8 cellular contexts compared by ENCODE assay signal in genomic region chr17:28598799-28599310, GRCh38. TPM values are rescaled to one million over a fixed set of nuclear protein-coding genes. Genes with fewer than 3 reads are reported as not detected.
A peak's percentile ranks its signal among the peaks of the same experiment; 100 is the strongest.
DNase-seq lines count a peak whose midpoint lies in the region; ATAC-seq, FAIRE-seq and TF ChIP-seq lines count a peak whose summit lies in the region.

A gene with protein sequence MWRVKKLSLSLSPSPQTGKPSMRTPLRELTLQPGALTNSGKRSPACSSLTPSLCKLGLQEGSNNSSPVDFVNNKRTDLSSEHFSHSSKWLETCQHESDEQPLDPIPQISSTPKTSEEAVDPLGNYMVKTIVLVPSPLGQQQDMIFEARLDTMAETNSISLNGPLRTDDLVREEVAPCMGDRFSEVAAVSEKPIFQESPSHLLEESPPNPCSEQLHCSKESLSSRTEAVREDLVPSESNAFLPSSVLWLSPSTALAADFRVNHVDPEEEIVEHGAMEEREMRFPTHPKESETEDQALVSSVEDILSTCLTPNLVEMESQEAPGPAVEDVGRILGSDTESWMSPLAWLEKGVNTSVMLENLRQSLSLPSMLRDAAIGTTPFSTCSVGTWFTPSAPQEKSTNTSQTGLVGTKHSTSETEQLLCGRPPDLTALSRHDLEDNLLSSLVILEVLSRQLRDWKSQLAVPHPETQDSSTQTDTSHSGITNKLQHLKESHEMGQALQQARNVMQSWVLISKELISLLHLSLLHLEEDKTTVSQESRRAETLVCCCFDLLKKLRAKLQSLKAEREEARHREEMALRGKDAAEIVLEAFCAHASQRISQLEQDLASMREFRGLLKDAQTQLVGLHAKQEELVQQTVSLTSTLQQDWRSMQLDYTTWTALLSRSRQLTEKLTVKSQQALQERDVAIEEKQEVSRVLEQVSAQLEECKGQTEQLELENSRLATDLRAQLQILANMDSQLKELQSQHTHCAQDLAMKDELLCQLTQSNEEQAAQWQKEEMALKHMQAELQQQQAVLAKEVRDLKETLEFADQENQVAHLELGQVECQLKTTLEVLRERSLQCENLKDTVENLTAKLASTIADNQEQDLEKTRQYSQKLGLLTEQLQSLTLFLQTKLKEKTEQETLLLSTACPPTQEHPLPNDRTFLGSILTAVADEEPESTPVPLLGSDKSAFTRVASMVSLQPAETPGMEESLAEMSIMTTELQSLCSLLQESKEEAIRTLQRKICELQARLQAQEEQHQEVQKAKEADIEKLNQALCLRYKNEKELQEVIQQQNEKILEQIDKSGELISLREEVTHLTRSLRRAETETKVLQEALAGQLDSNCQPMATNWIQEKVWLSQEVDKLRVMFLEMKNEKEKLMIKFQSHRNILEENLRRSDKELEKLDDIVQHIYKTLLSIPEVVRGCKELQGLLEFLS (minus strand): TSS chr17:28599025. CDS start chr17:28598946, 79 bp downstream.

- H3K9me3 Mint-ChIP-seq in T-cell: no peaks in the 10 kb centered on the region

- peak within 1 kb of the TSS; percentile 49 for H2BK120ac ChIP-seq in trophoblast cell (ENCODE audit: insufficient read depth, low read length, poor library complexity)

- H3K4me1 Mint-ChIP-seq in T-cell: peaks cover 20 to 26% (median 22%) of the 10 kb centered on the region in 3 donors

- peak within 1 kb of the TSS; percentile 66 for H3K9ac ChIP-seq in trophoblast cell (ENCODE audit: low read length)

- peak within 1 kb of the TSS; percentile 65 for H4K91ac ChIP-seq in trophoblast cell (ENCODE audit: low read depth, low read length)

- H3K18ac ChIP-seq in trophoblast cell (ENCODE audit: low read length): peak within 1 kb of the TSS; percentile 58

- peak within 1 kb of the TSS; percentile 86 to 94 (median 89) for H3K4me3 Mint-ChIP-seq in T-cell

- peak; percentile 90 for FAIRE-seq in GM12891 (lab: Jason Lieb, UNC)

- peak; percentile 95 for DNase-seq in GM12891 (ENCODE audit: insufficient read length, low spot score)
- peak; percentile 92 for DNase-seq in NCI-H1436 treated with DMSO at 0.1 percent for 48 hours (lab: John Stamatoyannopoulos, UW)
- DNase-seq in T-cell: peak; percentile 84 to 96 (median 93)
- DNase-seq in cardiac septum (ENCODE audit: low spot score): peak; percentile 97
- DNase-seq in trophoblast cell: peak; percentile 93 to 95
- DNase-seq in transverse colon: peak; percentile 96

- WGBS in adipose tissue, 3 donors: 0 to 1% (median 0%) methylated on average over 44 of the region's 44 CpGs
- no CpG with 5 or more reads among the region's 44 CpGs for WGBS in trophoblast cell (ENCODE audit: extremely low coverage, insufficient coverage, insufficient read length)
- 0% methylated on average over 15 of the region's 44 CpGs; no CpG with 5 or more reads in 1 of the 2 donors for WGBS in transverse colon (ENCODE audit: low coverage in 1 of 2), 2 donors

- peak within 1 kb of the TSS; percentile 47 for H3K4ac ChIP-seq in trophoblast cell (ENCODE audit: low read depth, low read length)

- H3K4me1 ChIP-seq in trophoblast cell (ENCODE audit: control insufficient read depth in 1 of 2, insufficient read depth in 2 of 2, low read length in 2 of 2) (peaks cover 0 to 12% of the 10 kb centered on the region in 2 experiments), transverse colon (peaks cover 0 to 20% (median 18%) of the 10 kb centered on the region in 4 donors)

- no peaks in the 10 kb centered on the region for H3K27me3 Mint-ChIP-seq in T-cell

- intact Hi-C loops in cardiac septum (cut with DNase I) (no loop called here), transverse colon (cut with DNase I; ENCODE audit: low total_unique reads) (no loop called here)

- peak within 1 kb of the TSS; percentile 77 for H3K4me3 ChIP-seq in trophoblast cell (ENCODE audit: low read depth, low read length)
- H3K4me3 ChIP-seq in transverse colon: peak within 1 kb of the TSS; percentile 43 to 63 (median 52)

- H3K14ac ChIP-seq in trophoblast cell (ENCODE audit: low read length): peak within 1 kb of the TSS; percentile 47

- POLR2A ChIA-PET in T-cell (lab: Charles Lee): interaction anchor here (0.6 to 1.5 kb wide), 6 partner anchors 22 to 999 kb away, joined by 3 to 15 read pairs (median 5); partner anchors contain the start of genes PIGS (in 2 of the 2), ALDOC (in 1 of the 2) and BLTP2 (in 1 of the 2)

- H3K23ac ChIP-seq in trophoblast cell (ENCODE audit: low read length): no peak within 1 kb of the TSS

- H3K9me3 ChIP-seq in trophoblast cell (ENCODE audit: insufficient read depth, low read depth, low read length) (no peaks in the 10 kb centered on the region), transverse colon (no peaks in the 10 kb centered on the region)

- ATAC-seq in HG02840 (IDR thresholded peaks at IDR 0.05; ENCODE audit: low FRiP score, unreplicated experiment) (peak; percentile 71), T-cell (replicated peaks in 1 of 4) (peak; percentile 94 to 98 (median 95))

- peak within 1 kb of the TSS; percentile 13 for H2BK5ac ChIP-seq in trophoblast cell (ENCODE audit: low read depth, low read length, poor library complexity)

- peak within 1 kb of the TSS; percentile 97 for H3K27ac Mint-ChIP-seq in T-cell

- peak within 1 kb of the TSS; percentile 63 for H3K4me2 ChIP-seq in trophoblast cell (ENCODE audit: low read length)

- H3K36me3 ChIP-seq in trophoblast cell (ENCODE audit: control insufficient read depth in 1 of 2, insufficient read depth in 2 of 2, low read length in 2 of 2): peaks cover 0 to 4% of the 10 kb centered on the region in 2 experiments
- no peaks in the 10 kb centered on the region for H3K36me3 ChIP-seq in transverse colon

- no peaks in the 10 kb centered on the region for H3K27me3 ChIP-seq in trophoblast cell (ENCODE audit: insufficient read depth, low read length)
- H3K27me3 ChIP-seq in transverse colon: no peaks in the 10 kb centered on the region

- no peak within 1 kb of the TSS for H2BK12ac ChIP-seq in trophoblast cell (ENCODE audit: low read length)

- H3K79me2 ChIP-seq in trophoblast cell (ENCODE audit: control insufficient read depth, insufficient read depth, low read length, poor library complexity): peaks cover 5% of the 10 kb centered on the region

- H2AFZ ChIP-seq in trophoblast cell (ENCODE audit: insufficient read depth, low read length, poor library complexity): peak within 1 kb of the TSS; percentile 90

- peak within 1 kb of the TSS; percentile 63 for H4K8ac ChIP-seq in trophoblast cell (ENCODE audit: low read depth, low read length)

- in situ Hi-C loops in transverse colon (cut with MboI; ENCODE audit: low pct_ligation_motif_present in 1 of 4, low pct_unique_long_range_greater_than_20kb in 1 of 4, low sequenced_read_pairs in 3 of 4): no loop called here

- no peak within 1 kb of the TSS for H2AK5ac ChIP-seq in trophoblast cell (ENCODE audit: low read length)

- H3K36me3 Mint-ChIP-seq in T-cell: no peaks in the 10 kb centered on the region

- peak within 1 kb of the TSS; percentile 71 for H4K12ac ChIP-seq in trophoblast cell (ENCODE audit: low read depth, low read length)

- TF ChIP-seq CTCF in transverse colon (IDR thresholded peaks at IDR 0.05): no peak

- TF ChIP-seq EP300 in transverse colon (IDR thresholded peaks at IDR 0.05; ENCODE audit: low read depth): no peak

- CTCF ChIA-PET in T-cell (lab: Charles Lee): interaction anchor here (0.5 to 2.9 kb wide), 3 partner anchors 14 to 715 kb away, joined by 3 to 9 read pairs (median 5); partner anchors contain the start of genes ALDOC (in 1 of the 2) and RSKR (in 1 of the 2)

- peak; percentile 89 for TF ChIP-seq POLR2A in GM12891 (IDR thresholded peaks at IDR 0.05; ENCODE audit: low read depth, low read length)
- TF ChIP-seq POLR2A in transverse colon (IDR thresholded peaks at IDR 0.05): peak; percentile 95

- H3K79me1 ChIP-seq in trophoblast cell (ENCODE audit: low read length): peaks cover 6% of the 10 kb centered on the region

- H3K27ac ChIP-seq in adipose tissue (ENCODE audit: low read depth, low read length): peak within 1 kb of the TSS; percentile 55
- peak within 1 kb of the TSS; percentile 51 for H3K27ac ChIP-seq in trophoblast cell (ENCODE audit: low read depth, low read length)
- peak within 1 kb of the TSS; percentile 95 to 96 (median 96) for H3K27ac ChIP-seq in transverse colon

TF ChIP-seq in GM12891, 5 proteins besides CTCF, POLR2A, EP300 and RAD21:
- TF ChIP-seq POLR2AphosphoS5 (IDR thresholded peaks at IDR 0.05; ENCODE audit: low read depth, low read length) (peak; percentile 89), TAF1 (IDR thresholded peaks at IDR 0.05; ENCODE audit: low read depth, low read length) (peak; percentile 78), PAX5 (IDR thresholded peaks at IDR 0.05; ENCODE audit: insufficient read depth, low read length, severe bottlenecking) (no peak), SPI1 (IDR thresholded peaks at IDR 0.05; ENCODE audit: low read depth, low read length) (no peak), POU2F2 (IDR thresholded peaks at IDR 0.05; ENCODE audit: low read depth, low read length) (no peak; the same call in 1 of the 2 replicates)

RNA-seq across cellular contexts. Expression of the gene that starts here (rescaled TPM):
- 70.4 TPM for polyA plus RNA-seq in GM12891 (2012; ENCODE audit: low read depth, missing spikeins)
- total RNA-seq in T-cell (10 to 100 TPM in 3 of 5 donors, 1 to 10 TPM in 2; 7.7 to 26.5 (median 10.3) TPM), cardiac septum (0.78 TPM), transverse colon (10 to 100 TPM in 3 of 4 donors, 1 to 10 TPM in 1; 8.9 to 21.5 (median 13.6) TPM)
- 1 to 10 TPM; 1.5 to 3.3 (median 2.9) TPM for polyA plus RNA-seq in adipose tissue
- 48.0 and 51.8 TPM in 2 replicates for polyA plus RNA-seq in trophoblast cell (2013)

Comparison
In these comparisons a context has a peak if more than half of its experiments do, and no peak if none do; other contexts are left out.
1. Peak in every context shown above with its lines: DNase-seq, ATAC-seq, H3K4me3 ChIP-seq and H3K27ac ChIP-seq.
2. Peak in DNase-seq in cardiac septum; RNA of the gene not detected or under 1 TPM.